11 cellular contexts compared by ENCODE assay signal in genomic region chr3:14120111-14120920, GRCh38.
"Had no signal": no experiment of that assay in that cellular context is flagged by ENCODE, and none has a peak within 500 bp of the region (broad histone marks: within the 10 kb centered on the region; RNA-seq: fewer than 3 reads in every experiment).

No MANE protein-coding gene starts in this region.

- ATAC-seq: activated T-cell treated with anti-CD3 and anti-CD28 coated beads, Interleukin-2, amount 50 U/mL, for 72 hours; gastrocnemius medialis; pancreas had no signal

- H3K9me3 Mint-ChIP-seq: activated T-cell treated with anti-CD3 and anti-CD28 coated beads, Interleukin-2, amount 50 U/mL, for 72 hours; neural progenitor cell had no signal

- DNase-seq: activated CD4-positive, alpha-beta T cell treated with anti-CD3 and anti-CD28 coated beads for 1 hour; activated gamma-delta T cell treated with Interleukin-2 at 50 U/mL for 16 hours; activated T-cell treated with anti-CD3 and anti-CD28 coated beads, Interleukin-2, amount 50 U/mL, for 72 hours; aorta; gastrocnemius medialis; kidney; pancreas; SHP77 treated with DMSO at 0.1 percent for 48 hours; stimulated activated CD4-positive, alpha-beta T cell treated with anti-CD3 and anti-CD28 coated beads, Interleukin-4, amount 100 ng/mL, for 4 hours; transverse colon had no signal

- H3K27ac Mint-ChIP-seq: neural progenitor cell had no signal

- H3K4me3 Mint-ChIP-seq: activated T-cell treated with anti-CD3 and anti-CD28 coated beads, Interleukin-2, amount 50 U/mL, for 72 hours; neural progenitor cell had no signal
